In the genomic region with DNA sequence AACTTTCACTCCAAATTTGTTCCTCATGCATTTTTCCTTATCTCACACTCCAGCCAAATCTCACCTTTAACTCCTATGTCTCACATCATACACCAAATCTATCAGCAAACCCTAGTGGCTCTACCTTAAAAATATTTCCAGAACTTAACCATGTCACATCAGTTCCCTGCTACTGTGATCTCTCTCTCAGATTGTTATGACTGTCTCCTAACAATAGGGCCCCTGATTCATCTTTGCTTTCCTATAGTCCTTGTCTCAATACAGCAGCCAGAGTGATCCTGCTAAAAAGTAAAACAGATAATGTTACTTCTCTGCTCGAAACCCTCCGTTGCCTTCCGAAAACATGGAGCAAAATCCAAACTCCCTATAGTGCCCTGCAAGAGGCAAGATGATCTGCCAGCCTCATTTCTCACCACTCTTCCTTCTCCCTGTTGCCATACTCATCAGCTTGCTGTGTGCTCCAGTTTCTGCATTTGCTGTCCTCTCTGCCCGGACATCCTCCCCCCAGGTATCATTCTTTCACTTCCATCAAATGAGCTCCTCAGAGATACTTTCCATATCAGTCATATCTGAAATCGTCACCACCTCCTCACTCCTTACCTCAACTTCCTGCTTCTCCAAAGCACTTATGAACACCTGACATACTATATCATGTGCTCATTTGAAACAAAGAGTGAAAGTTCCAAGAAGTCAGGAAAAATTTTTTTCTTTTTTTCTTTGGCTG, we compare ENCODE assay signal across 12 cellular contexts.
DNase-seq lines count a peak whose midpoint lies in the region; ATAC-seq lines count a peak whose summit lies in the region.
"Had no signal": no experiment of that assay in that cellular context is flagged by ENCODE, and none has a peak within 500 bp of the region (broad histone marks: within the 10 kb centered on the region; RNA-seq: fewer than 3 reads in every experiment).

No MANE protein-coding gene starts in this region.

- no peaks in the 10 kb centered on the region for H3K9me3 Mint-ChIP-seq in activated naive CD4-positive, alpha-beta T cell treated with anti-CD3 and anti-CD28 coated beads for 36 hours
- no peaks in the 10 kb centered on the region for H3K9me3 Mint-ChIP-seq in stimulated activated effector memory CD8-positive, alpha-beta T cell treated with anti-CD3 and anti-CD28 coated beads, Interleukin-12 subunit alpha, Interleukin-12 subunit beta, amount 100 ng/mL, for 72 hours

- no peak overlapping the region for H3K4me3 Mint-ChIP-seq in activated naive CD4-positive, alpha-beta T cell treated with anti-CD3 and anti-CD28 coated beads for 36 hours
- no peak overlapping the region for H3K4me3 Mint-ChIP-seq in stimulated activated effector memory CD8-positive, alpha-beta T cell treated with anti-CD3 and anti-CD28 coated beads, Interleukin-12 subunit alpha, Interleukin-12 subunit beta, amount 100 ng/mL, for 72 hours

- CTCF ChIA-PET in activated naive CD4-positive, alpha-beta T cell treated with anti-CD3 and anti-CD28 coated beads for 36 hours (lab: Charles Lee) = no interaction called here

- DNase-seq in activated naive CD4-positive, alpha-beta T cell treated with anti-CD3 and anti-CD28 coated beads for 36 hours = peak; percentile 48
- no peak for DNase-seq in activated naive CD4-positive, alpha-beta T cell treated with anti-CD3 and anti-CD28 coated beads, Interleukin-2, amount 50 U/mL, for 16 hours
- no peak for DNase-seq in stimulated activated effector memory CD8-positive, alpha-beta T cell treated with anti-CD3 and anti-CD28 coated beads, Interleukin-12 subunit alpha, Interleukin-12 subunit beta, amount 100 ng/mL, for 72 hours (ENCODE audit: low spot score in 2 of 2)
- no peak for DNase-seq in NCI-H1105 (lab: John Stamatoyannopoulos, UW)
- DNase-seq in KG1 (lab: John Stamatoyannopoulos, UW) = no peak
- no peak for DNase-seq in posterior cingulate gyrus
- DNase-seq: adrenal gland; MV-4-11; OCI-M1; stimulated activated CD4-positive, alpha-beta T cell treated with anti-CD3 and anti-CD28 coated beads, Interleukin-12 subunit alpha, Interleukin-12 subunit beta, amount 100 ng/mL, for 4 hours had no signal

- intact Hi-C loops in activated naive CD4-positive, alpha-beta T cell treated with anti-CD3 and anti-CD28 coated beads for 36 hours (cut with micrococcal nuclease) = loop anchor here (2.0 to 5.0 kb wide), 2 partner anchors 85 to 293 kb away; partner anchors contain the start of gene NR3C2
- intact Hi-C loops in posterior cingulate gyrus (cut with DNase I) = no loop called here

- H3K27me3 Mint-ChIP-seq in activated naive CD4-positive, alpha-beta T cell treated with anti-CD3 and anti-CD28 coated beads for 36 hours (ENCODE audit: low read depth) = no peaks in the 10 kb centered on the region

- H3K4me1 Mint-ChIP-seq in activated naive CD4-positive, alpha-beta T cell treated with anti-CD3 and anti-CD28 coated beads for 36 hours (ENCODE audit: low read depth) = no peaks in the 10 kb centered on the region
- H3K4me1 Mint-ChIP-seq in stimulated activated effector memory CD8-positive, alpha-beta T cell treated with anti-CD3 and anti-CD28 coated beads, Interleukin-12 subunit alpha, Interleukin-12 subunit beta, amount 100 ng/mL, for 72 hours = no peaks in the 10 kb centered on the region

- no peak overlapping the region for H3K27ac Mint-ChIP-seq in activated naive CD4-positive, alpha-beta T cell treated with anti-CD3 and anti-CD28 coated beads for 36 hours
- H3K27ac Mint-ChIP-seq in stimulated activated effector memory CD8-positive, alpha-beta T cell treated with anti-CD3 and anti-CD28 coated beads, Interleukin-12 subunit alpha, Interleukin-12 subunit beta, amount 100 ng/mL, for 72 hours = no peak overlapping the region

- no peaks in the 10 kb centered on the region for H3K36me3 Mint-ChIP-seq in activated naive CD4-positive, alpha-beta T cell treated with anti-CD3 and anti-CD28 coated beads for 36 hours (ENCODE audit: low read depth)
- H3K36me3 Mint-ChIP-seq in stimulated activated effector memory CD8-positive, alpha-beta T cell treated with anti-CD3 and anti-CD28 coated beads, Interleukin-12 subunit alpha, Interleukin-12 subunit beta, amount 100 ng/mL, for 72 hours = no peaks in the 10 kb centered on the region

- ATAC-seq in GM21576 (IDR thresholded peaks at IDR 0.05; ENCODE audit: unreplicated experiment) = peak; percentile 75
- ATAC-seq in HG03442 (IDR thresholded peaks at IDR 0.05; ENCODE audit: unreplicated experiment) = peak; percentile 88
- ATAC-seq in stimulated activated effector memory CD8-positive, alpha-beta T cell treated with anti-CD3 and anti-CD28 coated beads, Interleukin-12 subunit alpha, Interleukin-12 subunit beta, amount 100 ng/mL, for 72 hours = peak; percentile 78
